ENCODE assay signal across 8 cellular contexts in the genomic region with DNA sequence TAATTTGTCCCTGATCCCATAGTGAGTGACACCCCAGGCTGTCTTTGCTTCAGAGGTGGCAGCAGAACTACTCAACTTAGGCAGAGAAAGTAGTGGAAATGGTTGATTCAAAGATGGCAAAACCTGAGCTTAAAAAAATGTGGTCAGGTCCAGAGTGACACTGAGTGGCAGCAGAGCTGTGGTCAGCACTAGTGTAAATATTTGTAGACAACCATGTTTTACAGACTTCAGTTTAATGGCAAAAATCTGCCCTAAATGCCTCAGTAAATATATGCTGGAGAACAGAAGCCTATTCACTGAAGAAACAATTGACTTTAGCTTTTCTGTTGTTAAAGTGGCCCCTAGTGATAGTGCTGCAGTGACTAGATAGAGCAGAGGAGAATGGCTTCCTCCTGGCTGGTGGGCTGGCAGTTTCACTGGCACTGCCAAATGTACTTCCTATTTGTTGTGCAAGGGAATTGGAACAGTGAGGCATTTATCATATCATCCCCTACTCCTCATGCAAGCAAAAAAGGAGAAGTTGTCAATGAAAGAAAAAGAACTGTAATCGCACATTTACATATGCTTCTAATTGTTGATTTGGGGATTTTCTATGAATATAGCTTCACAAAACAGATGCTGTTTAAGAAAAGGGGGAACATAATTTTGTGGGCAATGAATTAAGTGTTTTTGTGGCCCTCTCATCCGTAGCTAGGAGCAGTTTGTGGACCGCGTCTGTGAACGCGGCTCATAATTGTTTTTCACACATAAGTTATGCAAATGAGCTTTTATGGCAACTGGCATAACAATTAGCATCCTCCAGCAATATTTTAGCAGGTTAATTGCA. TPM values are rescaled to one million over a fixed set of nuclear protein-coding genes. Genes with fewer than 3 reads are reported as not detected.
DNase-seq lines count a peak whose midpoint lies in the region; ATAC-seq and TF ChIP-seq lines count a peak whose summit lies in the region.

No MANE protein-coding gene starts in this region.

- no peak for TF ChIP-seq EP300 in neural cell (conservative IDR thresholded peaks at IDR 0.05; ENCODE audit: poor library complexity, severe bottlenecking)

- TF ChIP-seq RAD21 in neural cell (conservative IDR thresholded peaks at IDR 0.05): no peak

- H3K9me3 ChIP-seq in neural cell (ENCODE audit: low read length): no peaks in the 10 kb centered on the region

- ATAC-seq in effector memory CD8-positive, alpha-beta T cell (replicated peaks): peak; percentile 40
- ATAC-seq in GM18861 (IDR thresholded peaks at IDR 0.05; ENCODE audit: unreplicated experiment) (no peak), GM21526 (IDR thresholded peaks at IDR 0.05; ENCODE audit: low FRiP score, unreplicated experiment) (no peak)

- H3K27ac ChIP-seq in neural cell (ENCODE audit: low read length): peak overlapping the region; percentile 98

- no peaks in the 10 kb centered on the region for H3K9me3 Mint-ChIP-seq in effector memory CD8-positive, alpha-beta T cell

- DNase-seq in NCI-H2081 (lab: John Stamatoyannopoulos, UW) (peak; percentile 37 to 62), NCI-H2081 treated with DMSO at 0.1 percent for 48 hours (lab: John Stamatoyannopoulos, UW) (no peak), NCI-H748 treated with DMSO at 0.1 percent for 48 hours (lab: John Stamatoyannopoulos, UW) (peak; percentile 85)
- DNase-seq in effector memory CD8-positive, alpha-beta T cell: no peak
- no peak for DNase-seq in activated CD8-positive, alpha-beta memory T cell treated with anti-CD3 and anti-CD28 coated beads, Interleukin-2, amount 50 U/mL, for 4 hours

- H3K4me1 Mint-ChIP-seq in effector memory CD8-positive, alpha-beta T cell (ENCODE audit: low read depth in 2 of 2): peaks cover 0 to 6% of the 10 kb centered on the region in 2 donors

- no peaks in the 10 kb centered on the region for H3K36me3 Mint-ChIP-seq in effector memory CD8-positive, alpha-beta T cell (ENCODE audit: insufficient read depth)

- peak overlapping the region; percentile 56 for H3K9ac ChIP-seq in neural cell (ENCODE audit: low read length)

- H3K4me2 ChIP-seq in neural cell (ENCODE audit: low read length): peak overlapping the region; percentile 76

- H3K79me2 ChIP-seq in neural cell (replicated peaks; ENCODE audit: insufficient read depth, low read length): peaks cover 100% of the 10 kb centered on the region

- no peaks in the 10 kb centered on the region for H3K36me3 ChIP-seq in neural cell (ENCODE audit: insufficient read depth, low read length)

- H3K4me3 ChIP-seq in neural cell (ENCODE audit: low read length): peak overlapping the region; percentile 89

- H3K27me3 ChIP-seq in neural cell (ENCODE audit: insufficient read depth, low read depth, low read length): no peaks in the 10 kb centered on the region

- no peak overlapping the region for H3K4me3 Mint-ChIP-seq in effector memory CD8-positive, alpha-beta T cell

- H3K9me2 ChIP-seq in neural cell (ENCODE audit: insufficient read depth, low read length): no peaks in the 10 kb centered on the region

- no peaks in the 10 kb centered on the region for H3F3A ChIP-seq in neural cell (ENCODE audit: insufficient read depth, low read length, poor library complexity, severe bottlenecking)

- H2AFZ ChIP-seq in neural cell (ENCODE audit: low read depth, low read length): no peak overlapping the region

- no peaks in the 10 kb centered on the region for H4K20me1 ChIP-seq in neural cell (ENCODE audit: insufficient read depth)

- H3K27ac Mint-ChIP-seq in effector memory CD8-positive, alpha-beta T cell: no peak overlapping the region

- no peak for TF ChIP-seq CTCF in neural cell (IDR thresholded peaks at IDR 0.05; ENCODE audit: poor library complexity, severe bottlenecking)

- no peaks in the 10 kb centered on the region for H3K27me3 Mint-ChIP-seq in effector memory CD8-positive, alpha-beta T cell

TF ChIP-seq in neural cell, 6 proteins besides CTCF, POLR2A, EP300 and RAD21:
- TF ChIP-seq POLR2AphosphoS5 (IDR thresholded peaks at IDR 0.05) (no peak), SMC3 (conservative IDR thresholded peaks at IDR 0.05; ENCODE audit: poor library complexity) (no peak), TAF1 (IDR thresholded peaks at IDR 0.05; ENCODE audit: low read depth) (no peak), MXI1 (conservative IDR thresholded peaks at IDR 0.05; ENCODE audit: poor library complexity, severe bottlenecking) (no peak), EZH2 (IDR thresholded peaks at IDR 0.05; ENCODE audit: borderline replicate concordance, insufficient read depth, low read length, poor library complexity, severe bottlenecking) (no peak)
- TF ChIP-seq, protein P1, sequence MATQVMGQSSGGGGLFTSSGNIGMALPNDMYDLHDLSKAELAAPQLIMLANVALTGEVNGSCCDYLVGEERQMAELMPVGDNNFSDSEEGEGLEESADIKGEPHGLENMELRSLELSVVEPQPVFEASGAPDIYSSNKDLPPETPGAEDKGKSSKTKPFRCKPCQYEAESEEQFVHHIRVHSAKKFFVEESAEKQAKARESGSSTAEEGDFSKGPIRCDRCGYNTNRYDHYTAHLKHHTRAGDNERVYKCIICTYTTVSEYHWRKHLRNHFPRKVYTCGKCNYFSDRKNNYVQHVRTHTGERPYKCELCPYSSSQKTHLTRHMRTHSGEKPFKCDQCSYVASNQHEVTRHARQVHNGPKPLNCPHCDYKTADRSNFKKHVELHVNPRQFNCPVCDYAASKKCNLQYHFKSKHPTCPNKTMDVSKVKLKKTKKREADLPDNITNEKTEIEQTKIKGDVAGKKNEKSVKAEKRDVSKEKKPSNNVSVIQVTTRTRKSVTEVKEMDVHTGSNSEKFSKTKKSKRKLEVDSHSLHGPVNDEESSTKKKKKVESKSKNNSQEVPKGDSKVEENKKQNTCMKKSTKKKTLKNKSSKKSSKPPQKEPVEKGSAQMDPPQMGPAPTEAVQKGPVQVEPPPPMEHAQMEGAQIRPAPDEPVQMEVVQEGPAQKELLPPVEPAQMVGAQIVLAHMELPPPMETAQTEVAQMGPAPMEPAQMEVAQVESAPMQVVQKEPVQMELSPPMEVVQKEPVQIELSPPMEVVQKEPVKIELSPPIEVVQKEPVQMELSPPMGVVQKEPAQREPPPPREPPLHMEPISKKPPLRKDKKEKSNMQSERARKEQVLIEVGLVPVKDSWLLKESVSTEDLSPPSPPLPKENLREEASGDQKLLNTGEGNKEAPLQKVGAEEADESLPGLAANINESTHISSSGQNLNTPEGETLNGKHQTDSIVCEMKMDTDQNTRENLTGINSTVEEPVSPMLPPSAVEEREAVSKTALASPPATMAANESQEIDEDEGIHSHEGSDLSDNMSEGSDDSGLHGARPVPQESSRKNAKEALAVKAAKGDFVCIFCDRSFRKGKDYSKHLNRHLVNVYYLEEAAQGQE (IDR thresholded peaks at IDR 0.05; ENCODE audit: borderline replicate concordance): no peak

RNA-seq across cellular contexts. Expression of a gene that starts 12.0 kb away (rescaled TPM):
- 398 and 402 TPM in 2 replicates for polyA plus RNA-seq in neural cell
- polyA minus RNA-seq in neural cell: 607 and 710 TPM in 2 replicates

RNA-seq across cellular contexts. Expression of a gene that starts 52.2 kb away (rescaled TPM):
- 57.5 and 70.4 TPM in 2 replicates for polyA plus RNA-seq in neural cell
- 75.7 and 80.6 TPM in 2 replicates for polyA minus RNA-seq in neural cell

Comparison
In these comparisons a context has a peak if more than half of its experiments do, and no peak if none do; other contexts are left out.
1. DNase-seq: peak in NCI-H2081 (2 of 2) and NCI-H748 treated with DMSO at 0.1 percent for 48 hours (single experiment); none in NCI-H2081 treated with DMSO at 0.1 percent for 48 hours (single experiment), effector memory CD8-positive, alpha-beta T cell (0 of 3) and activated CD8-positive, alpha-beta memory T cell treated with anti-CD3 and anti-CD28 coated beads, Interleukin-2, amount 50 U/mL, for 4 hours (single experiment).